9 cellular contexts compared by ENCODE assay signal in genomic region chr18:9683418-9684396, GRCh38. TPM values are rescaled to one million over a fixed set of nuclear protein-coding genes. Genes with fewer than 3 reads are reported as not detected.
DNase-seq lines count a peak whose midpoint lies in the region; ATAC-seq and TF ChIP-seq lines count a peak whose summit lies in the region.
"Had no signal": no experiment of that assay in that cellular context is flagged by ENCODE, and none has a peak within 500 bp of the region (broad histone marks: within the 10 kb centered on the region; RNA-seq: fewer than 3 reads in every experiment).

No MANE protein-coding gene starts in this region.

- H2BK120ac ChIP-seq in trophoblast cell (ENCODE audit: insufficient read depth, low read length, poor library complexity): peak overlapping the region; percentile 68

- no peak overlapping the region for H4K12ac ChIP-seq in trophoblast cell (ENCODE audit: low read depth, low read length)

- H3K18ac ChIP-seq in trophoblast cell (ENCODE audit: low read length): no peak overlapping the region

- no peaks in the 10 kb centered on the region for H3K79me2 ChIP-seq in trophoblast cell (ENCODE audit: control insufficient read depth, insufficient read depth, low read length, poor library complexity)

- H3K4me1 ChIP-seq in trophoblast cell (ENCODE audit: control insufficient read depth in 1 of 2, insufficient read depth in 2 of 2, low read length in 2 of 2): peaks cover 3 to 6% of the 10 kb centered on the region in 2 experiments

- no peak overlapping the region for H3K14ac ChIP-seq in trophoblast cell (ENCODE audit: low read length)

- no peaks in the 10 kb centered on the region for H3K9me3 ChIP-seq in trophoblast cell (ENCODE audit: insufficient read depth, low read depth, low read length)

- in situ Hi-C loops in GM13977 (cut with MboI; ENCODE audit: low pct_unique_long_range_greater_than_20kb, low sequenced_read_pairs, unreplicated experiment): no loop called here

- no peak overlapping the region for H3K4me2 ChIP-seq in trophoblast cell (ENCODE audit: low read length)

- no peak overlapping the region for H3K23ac ChIP-seq in trophoblast cell (ENCODE audit: low read length)

- peak overlapping the region; percentile 38 for H4K91ac ChIP-seq in trophoblast cell (ENCODE audit: low read depth, low read length)

- no peak overlapping the region for H2BK5ac ChIP-seq in trophoblast cell (ENCODE audit: low read depth, low read length, poor library complexity)

- no peak for ATAC-seq in GM18868 (IDR thresholded peaks at IDR 0.05; ENCODE audit: unreplicated experiment)

- H3K4me3 ChIP-seq in trophoblast cell (ENCODE audit: low read depth, low read length): no peak overlapping the region
- H3K4me3 ChIP-seq: SK-N-MC had no signal

- no peak overlapping the region for H3K4ac ChIP-seq in trophoblast cell (ENCODE audit: low read depth, low read length)

- no peaks in the 10 kb centered on the region for H3K36me3 ChIP-seq in trophoblast cell (ENCODE audit: control insufficient read depth in 1 of 2, insufficient read depth in 2 of 2, low read length in 2 of 2)

- H3K79me1 ChIP-seq in trophoblast cell (ENCODE audit: low read length): no peaks in the 10 kb centered on the region

- peak overlapping the region; percentile 17 for H4K8ac ChIP-seq in trophoblast cell (ENCODE audit: low read depth, low read length)

- DNase-seq in GM13977 (ENCODE audit: low spot score) (no peak), RKO (ENCODE audit: low spot score) (peak; percentile 43), fibroblast of gingiva (ENCODE audit: low read depth) (peak; percentile 76), trophoblast cell (peak; percentile 59 to 73), T-helper 2 cell (no peak), cerebellar nuclear complex (lab: John Stamatoyannopoulos, UW) (no peak), HuH-7 (ENCODE audit: low spot score) (no peak)

- no peak overlapping the region for H2AK5ac ChIP-seq in trophoblast cell (ENCODE audit: low read length)

- H2AFZ ChIP-seq in trophoblast cell (ENCODE audit: insufficient read depth, low read length, poor library complexity): peak overlapping the region; percentile 52

- peak; percentile 40 for TF ChIP-seq CTCF in GM13977 (IDR thresholded peaks at IDR 0.05; ENCODE audit: extremely low read depth, insufficient read depth, missing control alignments)

- H2BK12ac ChIP-seq in trophoblast cell (ENCODE audit: low read length): peak overlapping the region; percentile 84

- H3K27ac ChIP-seq in trophoblast cell (ENCODE audit: low read depth, low read length): no peak overlapping the region
- H3K27ac ChIP-seq: SK-N-MC had no signal

- WGBS in trophoblast cell (ENCODE audit: extremely low coverage, insufficient coverage, insufficient read length): no CpG with 5 or more reads among the region's 9 CpGs

- H3K27me3 ChIP-seq in trophoblast cell (ENCODE audit: insufficient read depth, low read length): no peaks in the 10 kb centered on the region

- no peak overlapping the region for H3K9ac ChIP-seq in trophoblast cell (ENCODE audit: low read length)

RNA-seq across cellular contexts. Expression of gene RAB31, which starts 24.4 kb away (rescaled TPM):
- polyA plus RNA-seq in trophoblast cell (2013): 287 and 288 TPM in 2 replicates

Comparison
In these comparisons a context has a peak if more than half of its experiments do, and no peak if none do; other contexts are left out.
1. DNase-seq: peak in RKO (single experiment), fibroblast of gingiva (single experiment) and trophoblast cell (2 of 2); none in GM13977 (single experiment), T-helper 2 cell (0 of 5), cerebellar nuclear complex (0 of 2) and HuH-7 (single experiment).